Comparison of ENCODE assay signal across 12 cellular contexts in genomic region chr14:104792101-104792884, GRCh38. TPM values are rescaled to one million over a fixed set of nuclear protein-coding genes. Genes with fewer than 3 reads are reported as not detected.
DNase-seq lines count a peak whose midpoint lies in the region; ATAC-seq and TF ChIP-seq lines count a peak whose summit lies in the region.
"Had no signal": no experiment of that assay in that cellular context is flagged by ENCODE, and none has a peak within 500 bp of the region (broad histone marks: within the 10 kb centered on the region; RNA-seq: fewer than 3 reads in every experiment).

No MANE protein-coding gene starts in this region.

- H3K36me3 Mint-ChIP-seq in stimulated activated effector memory CD8-positive, alpha-beta T cell treated with anti-CD3 and anti-CD28 coated beads, Interleukin-12 subunit alpha, Interleukin-12 subunit beta, amount 100 ng/mL, for 72 hours = peaks cover 35% of the 10 kb centered on the region
- H3K36me3 Mint-ChIP-seq in mesothelial cell of epicardium (no peaks in the 10 kb centered on the region), chondrocyte (ENCODE audit: low read depth) (no peaks in the 10 kb centered on the region)

- no peak overlapping the region for H2AFZ ChIP-seq in hepatocyte
- H2AFZ ChIP-seq: GM23248 had no signal

- H4K20me1 ChIP-seq in hepatocyte (ENCODE audit: insufficient read depth, poor library complexity, severe bottlenecking) = peaks cover 70% of the 10 kb centered on the region

- H3K27ac Mint-ChIP-seq in stimulated activated effector memory CD8-positive, alpha-beta T cell treated with anti-CD3 and anti-CD28 coated beads, Interleukin-12 subunit alpha, Interleukin-12 subunit beta, amount 100 ng/mL, for 72 hours = peak overlapping the region; percentile 85
- H3K27ac Mint-ChIP-seq in mesothelial cell of epicardium = no peak overlapping the region
- no peak overlapping the region for H3K27ac Mint-ChIP-seq in chondrocyte (ENCODE audit: unreplicated experiment)

- peaks cover 77% of the 10 kb centered on the region for H3K79me2 ChIP-seq in hepatocyte

- TF ChIP-seq POLR2A in adrenal gland (IDR thresholded peaks at IDR 0.05) (peak in 1 of 2 donors; percentile 53), vagina (IDR thresholded peaks at IDR 0.05) (no peak)

- peaks cover 46% of the 10 kb centered on the region for H3K4me1 Mint-ChIP-seq in stimulated activated effector memory CD8-positive, alpha-beta T cell treated with anti-CD3 and anti-CD28 coated beads, Interleukin-12 subunit alpha, Interleukin-12 subunit beta, amount 100 ng/mL, for 72 hours
- H3K4me1 Mint-ChIP-seq in mesothelial cell of epicardium (peaks cover 28% of the 10 kb centered on the region), chondrocyte (ENCODE audit: low read depth) (peaks cover 37% of the 10 kb centered on the region)

- H3K4me3 Mint-ChIP-seq in stimulated activated effector memory CD8-positive, alpha-beta T cell treated with anti-CD3 and anti-CD28 coated beads, Interleukin-12 subunit alpha, Interleukin-12 subunit beta, amount 100 ng/mL, for 72 hours = peak overlapping the region; percentile 83
- H3K4me3 Mint-ChIP-seq in mesothelial cell of epicardium = no peak overlapping the region
- H3K4me3 Mint-ChIP-seq in chondrocyte (ENCODE audit: unreplicated experiment) = no peak overlapping the region

- intact Hi-C loops in adrenal gland (cut with DNase I) (no loop called here), vagina (cut with DNase I) (loop anchor here (10.0 kb wide), 1 partner anchor 193 kb away; the partner anchor contains the start of gene CLBA1)

- no peaks in the 10 kb centered on the region for H3K9me3 ChIP-seq in adrenal gland (replicated peaks in 1 of 3)
- H3K9me3 ChIP-seq in hepatocyte (ENCODE audit: low read depth) = no peaks in the 10 kb centered on the region
- H3K9me3 ChIP-seq in vagina = no peaks in the 10 kb centered on the region

- TF ChIP-seq CTCF in adrenal gland (IDR thresholded peaks at IDR 0.05) (no peak), hepatocyte (IDR thresholded peaks at IDR 0.05; ENCODE audit: poor library complexity) (no peak), vagina (IDR thresholded peaks at IDR 0.05) (no peak), mesothelial cell of epicardium (IDR thresholded peaks at IDR 0.05; ENCODE audit: unreplicated experiment) (no peak), chondrocyte (IDR thresholded peaks at IDR 0.05) (no peak)

- H3K36me3 ChIP-seq in adrenal gland (replicated peaks in 1 of 2) (peaks cover 0 to 21% of the 10 kb centered on the region in 2 donors), hepatocyte (replicated peaks; ENCODE audit: insufficient read depth, low read depth) (no peaks in the 10 kb centered on the region), vagina (peaks cover 0 to 17% of the 10 kb centered on the region in 2 donors)

- no peaks in the 10 kb centered on the region for H3K27me3 ChIP-seq in adrenal gland
- no peaks in the 10 kb centered on the region for H3K27me3 ChIP-seq in hepatocyte
- H3K27me3 ChIP-seq in vagina = no peaks in the 10 kb centered on the region

- peak overlapping the region; percentile 100 for H3K4me2 ChIP-seq in hepatocyte

- H3K27me3 Mint-ChIP-seq in mesothelial cell of epicardium (ENCODE audit: low read depth) = peaks cover 3% of the 10 kb centered on the region
- no peaks in the 10 kb centered on the region for H3K27me3 Mint-ChIP-seq in chondrocyte (ENCODE audit: low read depth)

- H3K4me3 ChIP-seq in adrenal gland = no peak overlapping the region
- H3K4me3 ChIP-seq in hepatocyte = no peak overlapping the region
- no peak overlapping the region for H3K4me3 ChIP-seq in vagina

- no peaks in the 10 kb centered on the region for H3K9me2 ChIP-seq in hepatocyte (replicated peaks; ENCODE audit: insufficient read depth)

- peaks cover 54 to 77% of the 10 kb centered on the region in 2 donors for H3K4me1 ChIP-seq in adrenal gland (replicated peaks in 1 of 2)
- peaks cover 28% of the 10 kb centered on the region for H3K4me1 ChIP-seq in hepatocyte (ENCODE audit: insufficient read depth)
- H3K4me1 ChIP-seq in vagina = peaks cover 50% of the 10 kb centered on the region

- H3K9me3 Mint-ChIP-seq in stimulated activated effector memory CD8-positive, alpha-beta T cell treated with anti-CD3 and anti-CD28 coated beads, Interleukin-12 subunit alpha, Interleukin-12 subunit beta, amount 100 ng/mL, for 72 hours = no peaks in the 10 kb centered on the region
- H3K9me3 Mint-ChIP-seq in mesothelial cell of epicardium = no peaks in the 10 kb centered on the region
- H3K9me3 Mint-ChIP-seq in chondrocyte (ENCODE audit: low read depth) = no peaks in the 10 kb centered on the region

- peak in 2 of 3 experiments; percentile 50 to 71 for DNase-seq in NCI-H1417 (lab: John Stamatoyannopoulos, UW)
- DNase-seq in NCI-H1417 treated with DMSO at 0.1 percent for 48 hours (lab: John Stamatoyannopoulos, UW) = no peak
- DNase-seq in adrenal gland = peak; percentile 89 to 95 (median 92)
- DNase-seq in hepatocyte (ENCODE audit: low spot score) = no peak
- DNase-seq in stimulated activated effector memory CD8-positive, alpha-beta T cell treated with anti-CD3 and anti-CD28 coated beads, Interleukin-12 subunit alpha, Interleukin-12 subunit beta, amount 100 ng/mL, for 72 hours (ENCODE audit: low spot score in 2 of 2) = no peak
- no peak for DNase-seq in vagina (ENCODE audit: extremely low spot score in 2 of 2)
- no peak for DNase-seq in mesothelial cell of epicardium (ENCODE audit: low spot score in 2 of 2, unreplicated experiment in 2 of 2)
- DNase-seq in chondrocyte (ENCODE audit: low spot score) = no peak
- DNase-seq: activated CD8-positive, alpha-beta memory T cell treated with anti-CD3 and anti-CD28 coated beads, Interleukin-2, amount 50 U/mL, for 48 hours; GM23248; NCI-H1694; right cardiac atrium had no signal

- H3K27ac ChIP-seq in adrenal gland (peak overlapping the region; percentile 58 to 97 (median 71)), hepatocyte (no peak overlapping the region), vagina (no peak overlapping the region)
- H3K27ac ChIP-seq: GM23248 had no signal

- 43 to 73% (median 48%) methylated on average over 8 to 25 of the region's 25 CpGs for WGBS in adrenal gland, 4 donors
- 96% methylated on average over 24 of the region's 25 CpGs for WGBS in hepatocyte (ENCODE audit: low lambda C conversion rate, missing lambda C conversion rate)

- ATAC-seq in stimulated activated effector memory CD8-positive, alpha-beta T cell treated with anti-CD3 and anti-CD28 coated beads, Interleukin-12 subunit alpha, Interleukin-12 subunit beta, amount 100 ng/mL, for 72 hours = no peak

RNA-seq across cellular contexts. Expression of gene AKT1, which starts 3.3 kb away (rescaled TPM):
- total RNA-seq in adrenal gland (100 to 1,000 TPM; 155 to 300 (median 195) TPM), hepatocyte (120 and 124 TPM in 2 replicates), vagina (92.8 TPM), mesothelial cell of epicardium (116 to 122 TPM (median 117 TPM) in 3 replicates), chondrocyte (143 to 158 TPM (median 156 TPM) in 3 replicates)
- polyA plus RNA-seq in adrenal gland (100 to 1,000 TPM in 2 of 3 donors, 10 to 100 TPM in 1; 97.5 to 244 (median 230) TPM), hepatocyte (155 and 159 TPM in 2 replicates)

RNA-seq across cellular contexts. Expression of gene ZBTB42, which starts 8.6 kb away (rescaled TPM):
- total RNA-seq in adrenal gland (10 to 100 TPM in 3 of 8 donors, 1 to 10 TPM in 5; 3.5 to 13.9 (median 9.4) TPM), hepatocyte (8.6 and 13.0 TPM in 2 replicates), vagina (7.6 TPM), mesothelial cell of epicardium (5.8 to 6.7 TPM (median 6.2 TPM) in 3 replicates), chondrocyte (2.1 to 2.8 TPM (median 2.6 TPM) in 3 replicates)
- polyA plus RNA-seq in adrenal gland (1 to 10 TPM; 1.2 to 2.3 (median 1.6) TPM), hepatocyte (3.6 TPM in 2 replicates)

RNA-seq across cellular contexts. Expression of gene SIVA1, which starts 39.3 kb away (rescaled TPM):
- total RNA-seq in adrenal gland = 100 to 1,000 TPM in 4 of 8 donors, 10 to 100 TPM in 4; 43.9 to 294 (median 140) TPM
- 100 to 1,000 TPM in 1 of 3 donors, 10 to 100 TPM in 1, 1 to 10 TPM in 1; 2.0 to 120 (median 86.8) TPM for polyA plus RNA-seq in adrenal gland
- 163 and 218 TPM in 2 replicates for total RNA-seq in hepatocyte
- 140 and 149 TPM in 2 replicates for polyA plus RNA-seq in hepatocyte
- total RNA-seq in vagina = 284 TPM
- 68.7 to 70.9 TPM (median 70.9 TPM) in 3 replicates for total RNA-seq in mesothelial cell of epicardium
- total RNA-seq in chondrocyte = 47.0 to 54.9 TPM (median 47.4 TPM) in 3 replicates

Comparison
In these comparisons a context has a peak if more than half of its experiments do, and no peak if none do; other contexts are left out.
1. DNase-seq: peak in NCI-H1417 (2 of 3) and adrenal gland (7 of 7); none in NCI-H1417 treated with DMSO at 0.1 percent for 48 hours (single experiment), hepatocyte (single experiment), stimulated activated effector memory CD8-positive, alpha-beta T cell treated with anti-CD3 and anti-CD28 coated beads, Interleukin-12 subunit alpha, Interleukin-12 subunit beta, amount 100 ng/mL, for 72 hours (0 of 2), vagina (0 of 2), mesothelial cell of epicardium (0 of 2) and chondrocyte (single experiment).
2. H3K27ac ChIP-seq: peak in adrenal gland (5 of 5); none in hepatocyte (single experiment) and vagina (single experiment).